8 cellular contexts compared by ENCODE assay signal in genomic region chrX:134377537-134377936, GRCh38. TPM values are rescaled to one million over a fixed set of nuclear protein-coding genes. Genes with fewer than 3 reads are reported as not detected.
DNase-seq lines count a peak whose midpoint lies in the region; ATAC-seq and TF ChIP-seq lines count a peak whose summit lies in the region.

No MANE protein-coding gene starts in this region.

- H3K4me1 Mint-ChIP-seq in HFFc6 (ENCODE audit: low read depth) (peaks cover 14% of the 10 kb centered on the region), neural progenitor cell (peaks cover 16% of the 10 kb centered on the region)
- H3K4me1 Mint-ChIP-seq in activated naive CD8-positive, alpha-beta T cell (ENCODE audit: low read depth) = peaks cover 19% of the 10 kb centered on the region

- H3K27ac Mint-ChIP-seq in HFFc6 = no peak overlapping the region
- peak overlapping the region; percentile 16 for H3K27ac Mint-ChIP-seq in activated naive CD8-positive, alpha-beta T cell
- no peak overlapping the region for H3K27ac Mint-ChIP-seq in neural progenitor cell

- H3K9me3 Mint-ChIP-seq in HFFc6 (no peaks in the 10 kb centered on the region), neural progenitor cell (no peaks in the 10 kb centered on the region)
- H3K9me3 Mint-ChIP-seq in activated naive CD8-positive, alpha-beta T cell (ENCODE audit: low read depth) = no peaks in the 10 kb centered on the region

- no peaks in the 10 kb centered on the region for H3K27me3 ChIP-seq in neural progenitor cell

- H3K27me3 Mint-ChIP-seq in HFFc6 (ENCODE audit: insufficient read depth) (peaks cover 4% of the 10 kb centered on the region; the same call in 1 of the 2 replicates), neural progenitor cell (ENCODE audit: insufficient read depth, low read depth) (peaks cover 3% of the 10 kb centered on the region)
- H3K27me3 Mint-ChIP-seq in activated naive CD8-positive, alpha-beta T cell = no peaks in the 10 kb centered on the region

- no peaks in the 10 kb centered on the region for H3K9me3 ChIP-seq in neural progenitor cell (ENCODE audit: low read depth)

- H3K4me2 ChIP-seq in neural progenitor cell = no peak overlapping the region

- no peak for ATAC-seq in HG03159 (IDR thresholded peaks at IDR 0.05; ENCODE audit: unreplicated experiment)
- ATAC-seq in activated CD4-positive, CD25-positive, alpha-beta regulatory T cell treated with anti-CD3 and anti-CD28 coated beads, Interleukin-2, amount 50 U/mL, for 24 hours = no peak

- peak; percentile 61 for DNase-seq in DMS 273 (lab: John Stamatoyannopoulos, UW; ENCODE audit: unreplicated experiment)
- DNase-seq in DMS 273 treated with DMSO at 0.1 percent for 48 hours (lab: John Stamatoyannopoulos, UW) = no peak
- peak; percentile 49 for DNase-seq in HFFc6
- DNase-seq in NCI-H460 (ENCODE audit: extremely low read depth, low read depth) = peak; percentile 27
- peak; percentile 44 for DNase-seq in neural progenitor cell (ENCODE audit: low spot score)

- no peak overlapping the region for H3K4me3 ChIP-seq in neural progenitor cell

- H3K79me2 ChIP-seq in neural progenitor cell (ENCODE audit: low read depth) = peaks cover 79% of the 10 kb centered on the region

- peaks cover 13% of the 10 kb centered on the region for H3F3A ChIP-seq in neural progenitor cell (ENCODE audit: low read depth)

- H3K36me3 Mint-ChIP-seq in HFFc6 (ENCODE audit: low read depth) (peaks cover 5% of the 10 kb centered on the region; the same call in 1 of the 2 replicates), neural progenitor cell (peaks cover 28% of the 10 kb centered on the region)
- peaks cover 4% of the 10 kb centered on the region for H3K36me3 Mint-ChIP-seq in activated naive CD8-positive, alpha-beta T cell

- H3K4me1 ChIP-seq in neural progenitor cell = peaks cover 11% of the 10 kb centered on the region

- no peak overlapping the region for H3K4me3 Mint-ChIP-seq in HFFc6
- peak overlapping the region; percentile 44 for H3K4me3 Mint-ChIP-seq in activated naive CD8-positive, alpha-beta T cell
- H3K4me3 Mint-ChIP-seq in neural progenitor cell = no peak overlapping the region

- peaks cover 6% of the 10 kb centered on the region for H3K36me3 ChIP-seq in neural progenitor cell

- no peak overlapping the region for H3K9ac ChIP-seq in neural progenitor cell

- peaks cover 28% of the 10 kb centered on the region for H4K20me1 ChIP-seq in neural progenitor cell (ENCODE audit: low read depth)

- TF ChIP-seq CTCF in HFFc6 (IDR thresholded peaks at IDR 0.05) = peak; percentile 66
- TF ChIP-seq CTCF in neural progenitor cell (IDR thresholded peaks at IDR 0.05) = peak; percentile 39

- H3K27ac ChIP-seq in neural progenitor cell = no peak overlapping the region

- no peak overlapping the region for H2AFZ ChIP-seq in neural progenitor cell (replicated peaks)

RNA-seq across cellular contexts. Expression of gene PHF6, which starts 4.4 kb away (rescaled TPM):
- 10 to 100 TPM; 23.9 to 30.3 (median 25.5) TPM for total RNA-seq in HFFc6 (2021; fragmentation: NEBNext Ultra II Directional; extraction: Animal tissue kit (Norgen Biotek cat#: 25700))
- total RNA-seq in NCI-H460 (2014; rRNA removed; shearing (Covaris generic)) = 36.2 and 39.6 TPM in 2 replicates
- polyA plus RNA-seq in NCI-H460 (2014; cell fraction: nucleus; rRNA removed) = 11.9 and 16.1 TPM in 2 replicates
- 127 and 207 TPM in 2 replicates for total RNA-seq in neural progenitor cell (ENCODE audit: low replicate concordance)
